Comparison of ENCODE assay signal across 18 cellular contexts in genomic region chr5:110321117-110321516, GRCh38.
DNase-seq lines count a peak whose midpoint lies in the region; ATAC-seq and TF ChIP-seq lines count a peak whose summit lies in the region.
"Had no signal": no experiment of that assay in that cellular context is flagged by ENCODE, and none has a peak within 500 bp of the region (broad histone marks: within the 10 kb centered on the region; RNA-seq: fewer than 3 reads in every experiment).

No MANE protein-coding gene starts in this region.

- TF ChIP-seq CTCF in GM12865 (IDR thresholded peaks at IDR 0.05; ENCODE audit: insufficient read depth, low read depth, low read length, missing control alignments) = no peak

- ATAC-seq in HG02870 (IDR thresholded peaks at IDR 0.05; ENCODE audit: unreplicated experiment) (peak; percentile 71), SK-N-SH treated with all-trans-retinoic acid at 6 μM for 48 hours (peak; percentile 64), GM19463 (IDR thresholded peaks at IDR 0.05; ENCODE audit: unreplicated experiment) (no peak)
- ATAC-seq: activated T-cell treated with anti-CD3 and anti-CD28 coated beads, Interleukin-2, amount 50 U/mL, for 4 hours; HepG2; Panc1 had no signal

- DNase-seq in GM12865 (ENCODE audit: low read depth) (peak; percentile 28), medulla oblongata (ENCODE audit: extremely low spot score) (peak; percentile 16), DMS79 treated with DMSO at 0.1 percent for 48 hours (lab: John Stamatoyannopoulos, UW) (no peak)
- DNase-seq in activated CD4-positive, alpha-beta T cell treated with anti-CD3 and anti-CD28 coated beads, Interleukin-2, amount 50 U/mL, for 1 hour = no peak
- DNase-seq in stimulated activated CD4-positive, alpha-beta T cell treated with anti-CD3 and anti-CD28 coated beads, Interleukin-1b, Interleukin-23, amount 100 ng/mL, for 48 hours = no peak
- DNase-seq: activated CD4-positive, alpha-beta T cell treated with anti-CD3 and anti-CD28 coated beads, Interleukin-2, amount 50 U/mL, for 48 hours; activated T-cell treated with anti-CD3 and anti-CD28 coated beads, Interleukin-2, amount 50 U/mL, for 4 hours; Calu3; cerebellar nuclear complex; GF-D8; left ventricle myocardium inferior; NCI-H2081 treated with DMSO at 0.1 percent for 48 hours had no signal

- no peak overlapping the region for H3K4me3 ChIP-seq in GM12865 (ENCODE audit: low read depth, low read length)
- H3K4me3 ChIP-seq: left ventricle myocardium inferior, tibial nerve had no signal

TF ChIP-seq in SK-N-SH treated with all-trans-retinoic acid at 6 μM for 48 hours, 23 proteins besides CTCF, POLR2A, EP300 and RAD21:
- TF ChIP-seq PATZ1 (CRISPR knock-in tag; IDR thresholded peaks at IDR 0.05; ENCODE audit: borderline replicate concordance) = no peak
- no peak for TF ChIP-seq ZNF70 (CRISPR knock-in tag; IDR thresholded peaks at IDR 0.05)
- no peak for TF ChIP-seq POU6F1 (CRISPR knock-in tag; IDR thresholded peaks at IDR 0.05; ENCODE audit: borderline replicate concordance, low read depth)
TF ChIP-seq in SK-N-SH treated with all-trans-retinoic acid at 6 μM for 48 hours: peak in this region for 0.

Comparison
In these comparisons a context has a peak if more than half of its experiments do, and no peak if none do; other contexts are left out.
1. DNase-seq: peak in GM12865 (single experiment) and medulla oblongata (single experiment); none in DMS79 treated with DMSO at 0.1 percent for 48 hours (single experiment), activated CD4-positive, alpha-beta T cell treated with anti-CD3 and anti-CD28 coated beads, Interleukin-2, amount 50 U/mL, for 1 hour (single experiment) and stimulated activated CD4-positive, alpha-beta T cell treated with anti-CD3 and anti-CD28 coated beads, Interleukin-1b, Interleukin-23, amount 100 ng/mL, for 48 hours (single experiment).